8 cellular contexts compared by ENCODE assay signal in the genomic region with DNA sequence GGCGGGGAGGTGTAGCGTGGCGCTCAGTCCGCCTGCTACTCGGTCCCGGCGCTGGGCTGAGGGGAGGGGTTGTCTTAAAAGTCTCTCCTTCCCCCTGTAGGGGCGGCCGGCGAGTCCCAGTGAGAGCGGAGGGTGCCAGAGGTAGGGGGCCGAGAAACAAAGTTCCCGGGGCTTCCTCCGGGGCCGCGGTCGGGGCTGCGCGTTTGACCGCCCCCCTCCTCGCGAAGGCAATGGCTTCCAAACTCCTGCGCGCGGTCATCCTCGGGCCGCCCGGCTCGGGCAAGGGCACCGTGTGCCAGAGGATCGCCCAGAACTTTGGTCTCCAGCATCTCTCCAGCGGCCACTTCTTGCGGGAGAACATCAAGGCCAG. TPM values are rescaled to one million over a fixed set of nuclear protein-coding genes. Genes with fewer than 3 reads are reported as not detected.
A peak's percentile ranks its signal among the peaks of the same experiment; 100 is the strongest.
DNase-seq lines count a peak whose midpoint lies in the region; ATAC-seq and TF ChIP-seq lines count a peak whose summit lies in the region.
"Not testable (repeated sequence)": the region's sequence is repeated elsewhere in the genome, so short reads cannot be mapped to it uniquely, and the experiment has no call there.

Gene AK4 (plus strand): TSS at position 26 of the 370 bp plus-strand sequence. CDS start 205 bp downstream, at position 231.

- H3K27me3 Mint-ChIP-seq in IgD-negative memory B cell = peaks cover 35% of the 10 kb centered on the region
- H3K27me3 Mint-ChIP-seq in activated CD4-positive, alpha-beta memory T cell treated with anti-CD3 and anti-CD28 coated beads for 36 hours = peaks cover 31% of the 10 kb centered on the region
- peaks cover 13 to 28% (median 20%) of the 10 kb centered on the region in 3 donors for H3K27me3 Mint-ChIP-seq in immature natural killer cell (ENCODE audit: low read depth in 3 of 3)

- peaks cover 7 to 13% of the 10 kb centered on the region in 2 donors for H3K4me1 ChIP-seq in duodenal mucosa (ENCODE audit: control insufficient read depth in 1 of 2, insufficient read depth in 2 of 2, low read length in 2 of 2)
- H3K4me1 ChIP-seq in ovary (ENCODE audit: insufficient read depth); uterus: not testable (repeated sequence)

- H3K36me3 ChIP-seq in duodenal mucosa (ENCODE audit: control insufficient read depth in 1 of 2, insufficient read depth in 2 of 2, low read length in 2 of 2); ovary; uterus: not testable (repeated sequence)

- not testable (repeated sequence) for H3K9me3 ChIP-seq in duodenal mucosa (ENCODE audit: control insufficient read depth in 1 of 2, low read length in 2 of 2); ovary; uterus

- H3K4me3 ChIP-seq in duodenal mucosa (ENCODE audit: low read depth in 1 of 2, low read length in 2 of 2) (peak within 1 kb of the TSS; percentile 69 to 73), ovary (peak within 1 kb of the TSS; percentile 58), uterus (peak within 1 kb of the TSS; percentile 49 to 72)

- not testable (repeated sequence) for TF ChIP-seq EP300 in ovary (IDR thresholded peaks at IDR 0.05)

- H3K4me1 Mint-ChIP-seq in IgD-negative memory B cell (peaks cover 2 to 14% (median 11%) of the 10 kb centered on the region in 3 donors), immature natural killer cell (peaks cover 14 to 17% of the 10 kb centered on the region in 2 donors)
- peaks cover 14% of the 10 kb centered on the region for H3K4me1 Mint-ChIP-seq in activated CD4-positive, alpha-beta memory T cell treated with anti-CD3 and anti-CD28 coated beads for 36 hours (ENCODE audit: low read depth)

- not testable (repeated sequence) for TF ChIP-seq POLR2A in ovary (IDR thresholded peaks at IDR 0.05); uterus (IDR thresholded peaks at IDR 0.05)

- not testable (repeated sequence) for H3K36me3 Mint-ChIP-seq in IgD-negative memory B cell; activated CD4-positive, alpha-beta memory T cell treated with anti-CD3 and anti-CD28 coated beads for 36 hours; immature natural killer cell

- H3K27ac ChIP-seq in duodenal mucosa (ENCODE audit: low read depth, low read length) = peak within 1 kb of the TSS; percentile 39
- peak within 1 kb of the TSS; percentile 63 to 84 for H3K27ac ChIP-seq in ovary
- H3K27ac ChIP-seq in uterus = peak within 1 kb of the TSS; percentile 72 to 85

- WGBS in ovary, 3 donors = 0% methylated on average over 7 to 22 of the region's 33 CpGs

- DNase-seq in activated CD4-positive, alpha-beta memory T cell treated with anti-CD3 and anti-CD28 coated beads for 36 hours; immature natural killer cell; ovary; uterus: not testable (repeated sequence)

- intact Hi-C loops in activated CD4-positive, alpha-beta memory T cell treated with anti-CD3 and anti-CD28 coated beads for 36 hours (cut with micrococcal nuclease) = loop anchor here (2.0 to 10.0 kb wide), 6 partner anchors 65 to 277 kb away; no protein-coding TSS in a partner anchor
- intact Hi-C loops in ovary (cut with DNase I) = loop anchor here in 1 of 4 donors (2.0 kb wide), 1 partner anchor 81 kb away; no protein-coding TSS in a partner anchor
- intact Hi-C loops in uterus (cut with DNase I; ENCODE audit: low total_unique reads) = not testable (repeated sequence)

- H3K27ac Mint-ChIP-seq in IgD-negative memory B cell, immature natural killer cell: not testable (repeated sequence)
- peak within 1 kb of the TSS; percentile 28 for H3K27ac Mint-ChIP-seq in activated CD4-positive, alpha-beta memory T cell treated with anti-CD3 and anti-CD28 coated beads for 36 hours

- peak within 1 kb of the TSS; percentile 18 to 63 for H3K9ac ChIP-seq in duodenal mucosa (ENCODE audit: low read depth in 1 of 2, low read length in 2 of 2)

- H3K9me3 Mint-ChIP-seq in IgD-negative memory B cell; activated CD4-positive, alpha-beta memory T cell treated with anti-CD3 and anti-CD28 coated beads for 36 hours; immature natural killer cell: not testable (repeated sequence)

- peak within 1 kb of the TSS; percentile 81 to 92 (median 86) for H3K4me3 Mint-ChIP-seq in IgD-negative memory B cell
- H3K4me3 Mint-ChIP-seq in activated CD4-positive, alpha-beta memory T cell treated with anti-CD3 and anti-CD28 coated beads for 36 hours = peak within 1 kb of the TSS; percentile 76
- peak within 1 kb of the TSS; percentile 78 to 81 (median 78) for H3K4me3 Mint-ChIP-seq in immature natural killer cell

- peak; percentile 13 for ATAC-seq in GM18868 (IDR thresholded peaks at IDR 0.05; ENCODE audit: unreplicated experiment)
- peak; percentile 6 for ATAC-seq in HG02623 (IDR thresholded peaks at IDR 0.05; ENCODE audit: unreplicated experiment)

- H3K27me3 ChIP-seq in duodenal mucosa (ENCODE audit: control insufficient read depth in 1 of 2, insufficient read depth in 2 of 2, low read length in 2 of 2); ovary; uterus: not testable (repeated sequence)

- POLR2A ChIA-PET in activated CD4-positive, alpha-beta memory T cell treated with anti-CD3 and anti-CD28 coated beads for 36 hours (lab: Charles Lee) = interaction anchor here (1.2 to 2.0 kb wide), 2 partner anchors 80 to 82 kb away, joined by 7 to 9 read pairs; no protein-coding TSS in a partner anchor

- not testable (repeated sequence) for TF ChIP-seq CTCF in ovary (IDR thresholded peaks at IDR 0.05); uterus (IDR thresholded peaks at IDR 0.05)

- CTCF ChIA-PET in activated CD4-positive, alpha-beta memory T cell treated with anti-CD3 and anti-CD28 coated beads for 36 hours (lab: Charles Lee) = not testable (repeated sequence)

RNA-seq across cellular contexts. Expression of gene AK4, which starts in this region (rescaled TPM):
- polyA plus RNA-seq in IgD-negative memory B cell (0.38 TPM), immature natural killer cell (under 1 TPM in 1 of 3 donors, not detected in 2; 0.41 TPM), ovary (10 to 100 TPM in 1 of 2 donors, 1 to 10 TPM in 1; 1.7 to 15.4 TPM)
- 10 to 100 TPM; 42.7 to 45.5 TPM for total RNA-seq in activated CD4-positive, alpha-beta memory T cell treated with anti-CD3 and anti-CD28 coated beads for 36 hours
- total RNA-seq in ovary (10 to 100 TPM in 5 of 7 donors, 1 to 10 TPM in 2; 4.3 to 25.6 (median 13.2) TPM), uterus (10 to 100 TPM in 3 of 4 donors, 1 to 10 TPM in 1; 9.5 to 31.5 (median 18.5) TPM)
